In genomic region chr19:872266-872951, GRCh38 we compare ENCODE assay signal across 6 cellular contexts. TPM values are rescaled to one million over a fixed set of nuclear protein-coding genes. Genes with fewer than 3 reads are reported as not detected.
DNase-seq lines count a peak whose midpoint lies in the region; ATAC-seq and TF ChIP-seq lines count a peak whose summit lies in the region.

No MANE protein-coding gene starts in this region.

- H3K36me3 Mint-ChIP-seq in activated naive CD4-positive, alpha-beta T cell treated with anti-CD3 and anti-CD28 coated beads, Interleukin-2, amount 10 ng/mL, durations not matched to agents 7 days and 5 days: peaks cover 24% of the 10 kb centered on the region
- H3K36me3 Mint-ChIP-seq in mesothelial cell of epicardium: peaks cover 16% of the 10 kb centered on the region

- no peaks in the 10 kb centered on the region for H3K9me3 Mint-ChIP-seq in activated naive CD4-positive, alpha-beta T cell treated with anti-CD3 and anti-CD28 coated beads, Interleukin-2, amount 10 ng/mL, durations not matched to agents 7 days and 5 days
- H3K9me3 Mint-ChIP-seq in mesothelial cell of epicardium: no peaks in the 10 kb centered on the region

- DNase-seq in DMS153 treated with DMSO at 0.1 percent for 48 hours (lab: John Stamatoyannopoulos, UW; ENCODE audit: unreplicated experiment) (peak; percentile 32), NCI-H82 treated with DMSO at 0.1 percent for 48 hours (lab: John Stamatoyannopoulos, UW; ENCODE audit: unreplicated experiment) (peak; percentile 58), mesothelial cell of epicardium (ENCODE audit: low spot score in 2 of 2, unreplicated experiment in 2 of 2) (peak in 1 of 2 experiments; percentile 64), NK-92 (lab: John Stamatoyannopoulos, UW; ENCODE audit: unreplicated experiment) (no peak)
- DNase-seq in activated naive CD4-positive, alpha-beta T cell treated with anti-CD3 and anti-CD28 coated beads, Interleukin-2, amount 10 ng/mL, durations not matched to agents 7 days and 5 days: peak; percentile 94

- H3K27ac Mint-ChIP-seq in activated naive CD4-positive, alpha-beta T cell treated with anti-CD3 and anti-CD28 coated beads, Interleukin-2, amount 10 ng/mL, durations not matched to agents 7 days and 5 days: peak overlapping the region; percentile 97
- H3K27ac Mint-ChIP-seq in mesothelial cell of epicardium: peak overlapping the region; percentile 89

- no peak for ATAC-seq in HG02852 (IDR thresholded peaks at IDR 0.05; ENCODE audit: unreplicated experiment)

- H3K4me1 Mint-ChIP-seq in activated naive CD4-positive, alpha-beta T cell treated with anti-CD3 and anti-CD28 coated beads, Interleukin-2, amount 10 ng/mL, durations not matched to agents 7 days and 5 days: peaks cover 24% of the 10 kb centered on the region
- H3K4me1 Mint-ChIP-seq in mesothelial cell of epicardium: peaks cover 2% of the 10 kb centered on the region

- CTCF ChIA-PET in activated naive CD4-positive, alpha-beta T cell treated with anti-CD3 and anti-CD28 coated beads, Interleukin-2, amount 10 ng/mL, durations not matched to agents 7 days and 5 days (lab: Charles Lee): no interaction called here

- peak overlapping the region; percentile 73 for H3K4me3 Mint-ChIP-seq in activated naive CD4-positive, alpha-beta T cell treated with anti-CD3 and anti-CD28 coated beads, Interleukin-2, amount 10 ng/mL, durations not matched to agents 7 days and 5 days
- H3K4me3 Mint-ChIP-seq in mesothelial cell of epicardium: no peak overlapping the region

- H3K27me3 Mint-ChIP-seq in activated naive CD4-positive, alpha-beta T cell treated with anti-CD3 and anti-CD28 coated beads, Interleukin-2, amount 10 ng/mL, durations not matched to agents 7 days and 5 days: no peaks in the 10 kb centered on the region
- H3K27me3 Mint-ChIP-seq in mesothelial cell of epicardium (ENCODE audit: low read depth): peaks cover 2% of the 10 kb centered on the region

- TF ChIP-seq CTCF in mesothelial cell of epicardium (IDR thresholded peaks at IDR 0.05; ENCODE audit: unreplicated experiment): no peak

RNA-seq across cellular contexts. Expression of gene CFD, which starts 12.9 kb away (rescaled TPM):
- 3.2 to 3.5 TPM (median 3.4 TPM) in 3 replicates for total RNA-seq in mesothelial cell of epicardium

RNA-seq across cellular contexts. Expression of gene ELANE, which starts 20.3 kb away (rescaled TPM):
- total RNA-seq in mesothelial cell of epicardium: not detected in 3 replicates

RNA-seq across cellular contexts. Expression of gene MED16, which starts 20.6 kb away (rescaled TPM):
- total RNA-seq in mesothelial cell of epicardium: 79.8 to 87.8 TPM (median 80.0 TPM) in 3 replicates

RNA-seq across cellular contexts. Expression of gene RNU6-9, which starts 20.9 kb away (rescaled TPM):
- total RNA-seq in mesothelial cell of epicardium: not detected in 3 replicates

RNA-seq across cellular contexts. Expression of gene PRTN3, which starts 31.6 kb away (rescaled TPM):
- total RNA-seq in mesothelial cell of epicardium: 0.23 TPM in 1 of 3 replicates, not detected in the others
